In genomic region chr5:69292349-69292748, GRCh38 we compare ENCODE assay signal across 1 cellular context.
TF ChIP-seq lines count a peak whose summit lies in the region.

No MANE protein-coding gene starts in this region.

TF ChIP-seq in GM23338, 12 proteins besides CTCF, POLR2A, EP300 and RAD21 (continued from another document):
- TF ChIP-seq, protein P1, sequence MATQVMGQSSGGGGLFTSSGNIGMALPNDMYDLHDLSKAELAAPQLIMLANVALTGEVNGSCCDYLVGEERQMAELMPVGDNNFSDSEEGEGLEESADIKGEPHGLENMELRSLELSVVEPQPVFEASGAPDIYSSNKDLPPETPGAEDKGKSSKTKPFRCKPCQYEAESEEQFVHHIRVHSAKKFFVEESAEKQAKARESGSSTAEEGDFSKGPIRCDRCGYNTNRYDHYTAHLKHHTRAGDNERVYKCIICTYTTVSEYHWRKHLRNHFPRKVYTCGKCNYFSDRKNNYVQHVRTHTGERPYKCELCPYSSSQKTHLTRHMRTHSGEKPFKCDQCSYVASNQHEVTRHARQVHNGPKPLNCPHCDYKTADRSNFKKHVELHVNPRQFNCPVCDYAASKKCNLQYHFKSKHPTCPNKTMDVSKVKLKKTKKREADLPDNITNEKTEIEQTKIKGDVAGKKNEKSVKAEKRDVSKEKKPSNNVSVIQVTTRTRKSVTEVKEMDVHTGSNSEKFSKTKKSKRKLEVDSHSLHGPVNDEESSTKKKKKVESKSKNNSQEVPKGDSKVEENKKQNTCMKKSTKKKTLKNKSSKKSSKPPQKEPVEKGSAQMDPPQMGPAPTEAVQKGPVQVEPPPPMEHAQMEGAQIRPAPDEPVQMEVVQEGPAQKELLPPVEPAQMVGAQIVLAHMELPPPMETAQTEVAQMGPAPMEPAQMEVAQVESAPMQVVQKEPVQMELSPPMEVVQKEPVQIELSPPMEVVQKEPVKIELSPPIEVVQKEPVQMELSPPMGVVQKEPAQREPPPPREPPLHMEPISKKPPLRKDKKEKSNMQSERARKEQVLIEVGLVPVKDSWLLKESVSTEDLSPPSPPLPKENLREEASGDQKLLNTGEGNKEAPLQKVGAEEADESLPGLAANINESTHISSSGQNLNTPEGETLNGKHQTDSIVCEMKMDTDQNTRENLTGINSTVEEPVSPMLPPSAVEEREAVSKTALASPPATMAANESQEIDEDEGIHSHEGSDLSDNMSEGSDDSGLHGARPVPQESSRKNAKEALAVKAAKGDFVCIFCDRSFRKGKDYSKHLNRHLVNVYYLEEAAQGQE (IDR thresholded peaks at IDR 0.05; ENCODE audit: unreplicated experiment): no peak
- TF ChIP-seq CREB1 (CRISPR knock-in tag; IDR thresholded peaks at IDR 0.05; ENCODE audit: low read depth) (no peak), ZNF114 (CRISPR knock-in tag; IDR thresholded peaks at IDR 0.05) (no peak), POLR2AphosphoS5 (IDR thresholded peaks at IDR 0.05; ENCODE audit: low read depth) (no peak), NANOG (IDR thresholded peaks at IDR 0.05; ENCODE audit: borderline replicate concordance) (no peak), ETS1 (IDR thresholded peaks at IDR 0.05) (no peak), ZNF331 (CRISPR knock-in tag; IDR thresholded peaks at IDR 0.05; ENCODE audit: low read depth) (no peak), JUNB (IDR thresholded peaks at IDR 0.05; ENCODE audit: unreplicated experiment) (no peak)
TF ChIP-seq in GM23338: peak in this region for 0.
